ENCODE assay signal across 20 cellular contexts in genomic region chr17:32156656-32157055, GRCh38.
"Had no signal": no experiment of that assay in that cellular context is flagged by ENCODE, and none has a peak within 500 bp of the region (broad histone marks: within the 10 kb centered on the region; RNA-seq: fewer than 3 reads in every experiment).

No MANE protein-coding gene starts in this region.

- H3K4me3 ChIP-seq: cardiac muscle cell, prostate gland, right atrium auricular region, upper lobe of right lung had no signal

- H3K9me3 ChIP-seq: prostate gland, right atrium auricular region, upper lobe of right lung had no signal

- H3K27ac ChIP-seq: cardiac muscle cell, epithelial cell of prostate, prostate gland, right atrium auricular region had no signal

- DNase-seq: activated CD4-positive, alpha-beta memory T cell treated with anti-CD3 and anti-CD28 coated beads for 36 hours; activated CD4-positive, alpha-beta T cell treated with anti-CD3 and anti-CD28 coated beads for 48 hours; activated CD4-positive, CD25-positive, alpha-beta regulatory T cell; activated effector memory CD4-positive, alpha-beta T cell treated with Interleukin-2 at 50 U/mL for 16 hours; activated naive CD4-positive, alpha-beta T cell treated with anti-CD3 and anti-CD28 coated beads for 36 hours; activated naive CD8-positive, alpha-beta T cell treated with anti-CD3 and anti-CD28 coated beads, Interleukin-2, amount 10 ng/mL, durations not matched to agents 7 days and 5 days; activated T-cell treated with anti-CD3 and anti-CD28 coated beads, Interleukin-2, amount 50 U/mL, for 48 hours; amniotic stem cell; cortex of kidney; midbrain; natural killer cell; stimulated activated CD4-positive, alpha-beta T cell treated with anti-CD3 and anti-CD28 coated beads, Interleukin-12 subunit alpha, Interleukin-12 subunit beta, amount 100 ng/mL, for 4 hours; stimulated activated CD4-positive, alpha-beta T cell treated with anti-CD3 and anti-CD28 coated beads, Interleukin-4, amount 100 ng/mL, for 4 hours; stimulated activated naive CD8-positive, alpha-beta T cell treated with anti-CD3 and anti-CD28 coated beads, Interleukin-15, Interleukin-2, amounts not matched to agents 100 U/mL and 50 U/mL, for 24 hours; T1000; upper lobe of right lung had no signal

- ATAC-seq: natural killer cell; stimulated activated naive CD8-positive, alpha-beta T cell treated with anti-CD3 and anti-CD28 coated beads, Interleukin-15, Interleukin-2, amounts not matched to agents 100 U/mL and 50 U/mL, for 24 hours had no signal

- H3K4me1 ChIP-seq: upper lobe of right lung had no signal

- H3K27me3 ChIP-seq: cardiac muscle cell, right atrium auricular region, upper lobe of right lung had no signal
